Comparison of ENCODE assay signal across 10 cellular contexts in the genomic region with DNA sequence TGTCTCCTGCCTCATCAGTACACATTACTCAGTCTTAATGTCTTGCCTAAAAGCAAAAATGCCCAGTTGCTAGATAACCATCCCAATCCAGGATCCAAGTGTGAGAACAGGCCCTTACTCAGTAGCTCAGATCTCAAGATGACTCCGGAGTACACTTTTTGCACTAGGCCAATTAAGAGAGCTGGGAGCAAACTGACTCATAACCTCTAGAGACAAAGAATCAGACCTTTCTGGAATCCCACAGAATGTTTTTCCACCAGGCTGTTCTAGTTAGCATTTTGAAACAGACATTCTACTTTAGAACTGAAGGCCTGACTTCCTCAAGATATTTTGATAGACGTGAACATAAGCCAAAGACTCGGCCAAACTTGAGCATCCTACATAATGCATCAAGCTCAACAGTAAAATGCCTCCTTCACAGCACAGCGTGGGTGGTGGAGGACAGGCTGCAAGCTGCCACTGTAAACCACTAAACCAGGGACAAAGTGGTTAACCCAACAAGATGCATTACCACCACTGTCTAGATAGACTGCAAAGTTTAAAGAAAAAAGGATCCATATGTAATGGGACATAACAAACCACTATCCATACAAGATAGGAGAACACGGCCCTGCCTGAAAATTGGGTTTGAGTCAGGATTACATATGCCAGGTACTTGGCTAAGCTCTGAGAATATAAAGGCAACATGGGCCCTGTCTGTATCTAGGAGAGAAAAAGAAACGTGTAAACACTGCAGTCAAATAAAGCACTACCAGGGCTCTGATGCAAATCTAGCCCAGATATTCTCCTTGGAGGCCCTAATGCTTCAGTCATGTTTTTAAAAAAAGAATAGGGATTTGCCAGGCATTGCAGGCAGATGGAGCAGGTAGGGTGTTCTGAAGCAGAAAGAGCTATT. TPM values are rescaled to one million over a fixed set of nuclear protein-coding genes. Genes with fewer than 3 reads are reported as not detected.
DNase-seq lines count a peak whose midpoint lies in the region; ATAC-seq, FAIRE-seq and TF ChIP-seq lines count a peak whose summit lies in the region.
"Had no signal": no experiment of that assay in that cellular context is flagged by ENCODE, and none has a peak within 500 bp of the region (broad histone marks: within the 10 kb centered on the region; RNA-seq: fewer than 3 reads in every experiment).

No MANE protein-coding gene starts in this region.

- dilution Hi-C loops in keratinocyte (cut with MboI; ENCODE audit: extremely low pct_ligation_motif_present, low sequenced_read_pairs): no loop called here

- H3K27ac Mint-ChIP-seq in activated T-cell treated with anti-CD3 and anti-CD28 coated beads, Interleukin-2, amount 50 U/mL, for 24 hours: peak overlapping the region; percentile 100

- H3K36me3 ChIP-seq in adrenal gland (replicated peaks in 1 of 2) (peaks cover 0 to 56% of the 10 kb centered on the region in 2 donors), keratinocyte (ENCODE audit: control insufficient read depth in 2 of 2, extremely low read depth in 1 of 2, insufficient read depth in 2 of 2, low read length in 2 of 2) (peaks cover 63 to 87% of the 10 kb centered on the region in 2 experiments), thoracic aorta (peaks cover 57% of the 10 kb centered on the region)

- H3K27me3 Mint-ChIP-seq in activated T-cell treated with anti-CD3 and anti-CD28 coated beads, Interleukin-2, amount 50 U/mL, for 24 hours: no peaks in the 10 kb centered on the region

- H3K27ac ChIP-seq in adrenal gland (peak overlapping the region in 3 of 5 donors; percentile 5 to 27 (median 15)), keratinocyte (ENCODE audit: control insufficient read depth, insufficient read depth, low read length) (peak overlapping the region; percentile 44), thoracic aorta (peak overlapping the region; percentile 99 to 100)
- H3K27ac ChIP-seq: C4-2B had no signal

- H3K36me3 Mint-ChIP-seq in activated T-cell treated with anti-CD3 and anti-CD28 coated beads, Interleukin-2, amount 50 U/mL, for 24 hours (ENCODE audit: low read depth): peaks cover 98% of the 10 kb centered on the region

- no peak overlapping the region for H2AFZ ChIP-seq in keratinocyte (ENCODE audit: control insufficient read depth, low read length)

- no peak overlapping the region for H3K4me2 ChIP-seq in keratinocyte (ENCODE audit: control insufficient read depth, extremely low read depth, insufficient read depth, low read depth, low read length)

- peaks cover 96% of the 10 kb centered on the region for H3K79me2 ChIP-seq in keratinocyte (ENCODE audit: control insufficient read depth, insufficient read depth, low read length)

- H3K27me3 ChIP-seq in adrenal gland (no peaks in the 10 kb centered on the region), keratinocyte (ENCODE audit: control insufficient read depth, extremely low read depth, insufficient read depth, low read length) (no peaks in the 10 kb centered on the region), thoracic aorta (replicated peaks; ENCODE audit: insufficient read depth) (no peaks in the 10 kb centered on the region)

- no peak for TF ChIP-seq POLR2A in adrenal gland (IDR thresholded peaks at IDR 0.05)

- DNase-seq in activated T-cell treated with anti-CD3 and anti-CD28 coated beads, Interleukin-2, amount 50 U/mL, for 24 hours: no peak
- no peak for DNase-seq in activated T-cell treated with anti-CD3 and anti-CD28 coated beads for 4 hours
- no peak for DNase-seq in adrenal gland
- no peak for DNase-seq in keratinocyte (ENCODE audit: low read depth, low spot score)
- DNase-seq in thoracic aorta (ENCODE audit: low spot score): no peak
- no peak for DNase-seq in inferior parietal cortex (ENCODE audit: extremely low spot score)

- peaks cover 8% of the 10 kb centered on the region for H3K9me1 ChIP-seq in keratinocyte (ENCODE audit: control insufficient read depth, extremely low read depth, insufficient read depth, low read length)

- H3K9me3 ChIP-seq in adrenal gland (replicated peaks in 1 of 3) (no peaks in the 10 kb centered on the region), keratinocyte (ENCODE audit: control insufficient read depth, low read depth, low read length) (no peaks in the 10 kb centered on the region), thoracic aorta (no peaks in the 10 kb centered on the region)

- peak overlapping the region; percentile 6 for H3K9ac ChIP-seq in keratinocyte (ENCODE audit: control insufficient read depth, extremely low read depth, insufficient read depth, low read length)

- H4K20me1 ChIP-seq in keratinocyte (ENCODE audit: control insufficient read depth, extremely low read depth, insufficient read depth, low read length): peaks cover 76% of the 10 kb centered on the region

- H3K4me1 ChIP-seq in adrenal gland (replicated peaks in 1 of 2) (peaks cover 38 to 76% of the 10 kb centered on the region in 2 donors), keratinocyte (ENCODE audit: control insufficient read depth, extremely low read depth, insufficient read depth, low read length) (peaks cover 72% of the 10 kb centered on the region), thoracic aorta (ENCODE audit: control insufficient read depth in 1 of 2, low read depth in 2 of 2) (peaks cover 72 to 100% of the 10 kb centered on the region in 2 donors)

- peaks cover 95% of the 10 kb centered on the region for H3K4me1 Mint-ChIP-seq in activated T-cell treated with anti-CD3 and anti-CD28 coated beads, Interleukin-2, amount 50 U/mL, for 24 hours (ENCODE audit: low read depth)

- H3K4me3 Mint-ChIP-seq in activated T-cell treated with anti-CD3 and anti-CD28 coated beads, Interleukin-2, amount 50 U/mL, for 24 hours: peak overlapping the region; percentile 57

- TF ChIP-seq CTCF in adrenal gland (IDR thresholded peaks at IDR 0.05) (no peak), keratinocyte (optimal IDR thresholded peaks at IDR 0.05 in 1 of 3, IDR thresholded peaks at IDR 0.05 in 1 of 3, conservative IDR thresholded peaks at IDR 0.05 in 1 of 3; ENCODE audit: extremely low read depth in 1 of 3, insufficient read depth in 2 of 3, low read length in 3 of 3) (no peak), thoracic aorta (IDR thresholded peaks at IDR 0.05) (no peak)

- ATAC-seq in thoracic aorta (ENCODE audit: insufficient number of reproducible peaks, low FRiP score, low read depth): no peak
- ATAC-seq in HG03025 (IDR thresholded peaks at IDR 0.05; ENCODE audit: low FRiP score, unreplicated experiment): no peak
- no peak for ATAC-seq in HG02588 (IDR thresholded peaks at IDR 0.05; ENCODE audit: unreplicated experiment)

- H3K4me3 ChIP-seq in adrenal gland (no peak overlapping the region), keratinocyte (ENCODE audit: control insufficient read depth in 2 of 3, extremely low read depth in 1 of 3, insufficient read depth in 2 of 3, low read depth in 1 of 3, low read length in 3 of 3) (no peak overlapping the region), thoracic aorta (no peak overlapping the region)

- intact Hi-C loops in adrenal gland (cut with DNase I): no loop called here

- H3K9me3 Mint-ChIP-seq in activated T-cell treated with anti-CD3 and anti-CD28 coated beads, Interleukin-2, amount 50 U/mL, for 24 hours: no peaks in the 10 kb centered on the region

- peak; percentile 80 for FAIRE-seq in keratinocyte (lab: Jason Lieb, UNC)
- FAIRE-seq: islet of Langerhans had no signal

- 67 to 80% (median 72%) methylated on average over 6 of the region's 6 CpGs for WGBS in adrenal gland, 4 donors

RNA-seq across cellular contexts. Expression of a gene that starts 48.3 kb away (rescaled TPM):
- total RNA-seq in adrenal gland: 100 to 1,000 TPM; 294 to 427 (median 369) TPM
- 100 to 1,000 TPM in 2 of 3 donors, 10 to 100 TPM in 1; 96.2 to 164 (median 133) TPM for polyA plus RNA-seq in adrenal gland
- 277 to 489 TPM (median 351 TPM) in 3 replicates for polyA plus RNA-seq in keratinocyte
- polyA plus RNA-seq in keratinocyte (2011; ENCODE audit: low read depth): 526 TPM
- 357 and 388 TPM in 2 replicates for polyA plus RNA-seq in keratinocyte (2011; cell fraction: cytosol; rRNA removed)
- 864 and 995 TPM in 2 replicates for polyA plus RNA-seq in keratinocyte (2011; cell fraction: nucleus; rRNA removed)
- polyA plus RNA-seq in keratinocyte (2012; ENCODE audit: low replicate concordance): 168 and 903 TPM in 2 replicates
- polyA minus RNA-seq in keratinocyte: 752 to 1,882 TPM (median 1,066 TPM) in 3 replicates
- polyA minus RNA-seq in keratinocyte (2011; cell fraction: cytosol; rRNA and poly(A)+ RNA removed): 461 TPM
- 623 and 1,627 TPM in 2 replicates for polyA minus RNA-seq in keratinocyte (2011; cell fraction: nucleus; rRNA and poly(A)+ RNA removed)
- total RNA-seq in thoracic aorta: 1,000 to 10,000 TPM; 1,447 to 1,631 TPM

Comparison
In these comparisons a context has a peak if more than half of its experiments do, and no peak if none do; other contexts are left out.
1. H3K27ac ChIP-seq: peak in every context shown above with its lines; median percentile 100 in thoracic aorta; 44 in keratinocyte; 15 in adrenal gland.